In genomic region chr14:96001866-96002510, GRCh38 we compare ENCODE assay signal across 11 cellular contexts.
DNase-seq lines count a peak whose midpoint lies in the region.
"Had no signal": no experiment of that assay in that cellular context is flagged by ENCODE, and none has a peak within 500 bp of the region (broad histone marks: within the 10 kb centered on the region; RNA-seq: fewer than 3 reads in every experiment).

No MANE protein-coding gene starts in this region.

- peak; percentile 23 for DNase-seq in GM03348 (ENCODE audit: low spot score)
- DNase-seq in NCI-H1694 treated with DMSO at 0.1 percent for 48 hours (lab: John Stamatoyannopoulos, UW), result peak; percentile 32
- DNase-seq in astrocyte of the hippocampus (ENCODE audit: low read depth, low spot score), result peak; percentile 16
- peak; percentile 78 for DNase-seq in retina
- no peak for DNase-seq in foreskin melanocyte
- DNase-seq in ACHN, result no peak
- no peak for DNase-seq in HK-2 (ENCODE audit: unreplicated experiment)
- DNase-seq: activated CD4-positive, alpha-beta T cell treated with anti-CD3 and anti-CD28 coated beads, Interleukin-2, amount 10 ng/mL, durations not matched to agents 7 days and 5 days; activated naive CD4-positive, alpha-beta T cell treated with anti-CD3 and anti-CD28 coated beads, Interleukin-2, amount 50 U/mL, for 16 hours; DND-41; stimulated activated naive B cell treated with anti-CD40 and anti-IgM and Interleukin-4, amounts not matched to agents 10 μg/mL and 1 μg/mL and 100 μg/mL, for 72 hours had no signal

- in situ Hi-C loops in ACHN (cut with HindIII; ENCODE audit: low pct_ligation_motif_present, low pct_unique_long_range_greater_than_20kb, low sequenced_read_pairs), result no loop called here

Comparison
In these comparisons a context has a peak if more than half of its experiments do, and no peak if none do; other contexts are left out.
1. DNase-seq: peak in GM03348 (single experiment), NCI-H1694 treated with DMSO at 0.1 percent for 48 hours (single experiment), astrocyte of the hippocampus (single experiment) and retina (single experiment); none in foreskin melanocyte (single experiment), ACHN (single experiment) and HK-2 (single experiment).